13 cellular contexts compared by ENCODE assay signal in the genomic region with DNA sequence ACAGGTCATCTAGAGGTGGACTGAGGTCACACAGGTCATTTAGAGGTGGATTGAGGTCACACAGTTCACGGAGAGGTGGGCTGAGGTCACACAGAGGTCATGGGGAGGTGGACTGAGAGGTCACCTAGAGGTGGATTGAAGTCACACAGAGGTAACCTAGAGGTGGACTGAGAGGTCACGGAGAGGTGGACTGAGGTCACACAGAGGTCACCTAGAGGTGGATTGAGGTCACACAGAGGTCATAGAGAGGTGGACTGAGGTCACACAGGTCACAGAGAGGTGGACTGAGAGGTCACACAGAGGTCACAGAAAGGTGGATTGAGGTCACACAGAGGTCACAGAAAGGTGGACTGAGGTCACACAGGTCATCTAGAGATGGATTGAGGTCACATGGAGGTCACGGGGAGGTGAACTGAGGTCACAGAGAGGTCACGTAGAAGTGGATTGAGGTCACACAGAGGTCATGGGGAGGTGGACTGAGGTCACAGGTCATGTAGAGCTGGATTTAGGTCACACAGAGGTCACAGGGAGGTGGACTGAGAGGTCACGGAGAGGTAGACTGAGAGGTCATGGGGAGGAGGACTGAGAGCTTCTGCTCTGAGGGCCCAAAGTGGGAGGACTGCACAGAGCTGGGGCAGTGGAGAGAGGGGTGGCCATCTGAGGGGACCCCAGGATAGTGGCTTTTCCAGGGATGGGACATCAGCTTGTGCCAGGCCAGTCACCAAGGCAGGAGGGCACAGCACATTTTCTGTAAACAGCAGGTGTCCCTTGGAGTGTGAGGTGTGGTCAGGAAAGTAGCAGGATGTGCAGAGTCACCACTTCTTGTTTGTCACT. TPM values are rescaled to one million over a fixed set of nuclear protein-coding genes. Genes with fewer than 3 reads are reported as not detected.
DNase-seq lines count a peak whose midpoint lies in the region; ATAC-seq and TF ChIP-seq lines count a peak whose summit lies in the region.
"Had no signal": no experiment of that assay in that cellular context is flagged by ENCODE, and none has a peak within 500 bp of the region (broad histone marks: within the 10 kb centered on the region; RNA-seq: fewer than 3 reads in every experiment).

No MANE protein-coding gene starts in this region.

- H3K9me2 ChIP-seq in PC-9 (ENCODE audit: insufficient read depth): no peaks in the 10 kb centered on the region

- H4K20me1 ChIP-seq in PC-9 (ENCODE audit: insufficient read depth): peaks cover 4% of the 10 kb centered on the region; the same call in 1 of the 2 replicates

- peaks cover 36% of the 10 kb centered on the region for H3K36me3 Mint-ChIP-seq in activated naive CD4-positive, alpha-beta T cell treated with anti-CD3 and anti-CD28 coated beads, Interleukin-2, amount 10 ng/mL, durations not matched to agents 7 days and 5 days
- H3K36me3 Mint-ChIP-seq in activated naive CD4-positive, alpha-beta T cell treated with anti-CD3 and anti-CD28 coated beads, Interleukin-2, amount 50 U/mL, for 72 hours: peaks cover 21 to 41% of the 10 kb centered on the region in 2 donors
- peaks cover 51% of the 10 kb centered on the region for H3K36me3 Mint-ChIP-seq in WTC11

- no peak overlapping the region for H3K4me3 ChIP-seq in PC-9
- H3K4me3 ChIP-seq: hepatocyte, upper lobe of left lung had no signal

- H3K27me3 ChIP-seq in PC-9 (ENCODE audit: insufficient read depth, low read depth): no peaks in the 10 kb centered on the region
- H3K27me3 ChIP-seq: hepatocyte, upper lobe of left lung had no signal

- peaks cover 6% of the 10 kb centered on the region for H3K4me1 Mint-ChIP-seq in activated naive CD4-positive, alpha-beta T cell treated with anti-CD3 and anti-CD28 coated beads, Interleukin-2, amount 10 ng/mL, durations not matched to agents 7 days and 5 days
- H3K4me1 Mint-ChIP-seq in WTC11: no peaks in the 10 kb centered on the region

- H3K79me2 ChIP-seq in PC-9 (ENCODE audit: low read depth): no peaks in the 10 kb centered on the region

- H3K4me1 ChIP-seq in PC-9 (replicated peaks; ENCODE audit: insufficient read depth): peaks cover under 1% of the 10 kb centered on the region; the same call in 1 of the 2 replicates
- H3K4me1 ChIP-seq: upper lobe of left lung had no signal

- H3K36me3 ChIP-seq in PC-9 (ENCODE audit: low read depth): peaks cover 10% of the 10 kb centered on the region

- peak; percentile 24 for DNase-seq in activated naive CD4-positive, alpha-beta T cell treated with anti-CD3 and anti-CD28 coated beads, Interleukin-2, amount 10 ng/mL, durations not matched to agents 7 days and 5 days
- no peak for DNase-seq in activated naive CD4-positive, alpha-beta T cell treated with anti-CD3 and anti-CD28 coated beads, Interleukin-2, amount 50 U/mL, for 72 hours (ENCODE audit: low spot score in 2 of 2)
- DNase-seq in WTC11 (ENCODE audit: low spot score) (no peak), erythroblast (lab: John Stamatoyannopoulos, UW) (peak; percentile 54 to 69), LoVo (ENCODE audit: low spot score) (no peak), PC-9 (no peak), G401 (ENCODE audit: low spot score) (no peak)
- DNase-seq: NCI-H1092 treated with DMSO at 0.1 percent for 48 hours, NCI-H510A treated with DMSO at 0.1 percent for 48 hours, upper lobe of left lung had no signal

- BruUV-seq in PC-9 (replicated peaks; lab: Mats Ljungman, UMichigan): no TSS peak

- CTCF ChIA-PET in activated naive CD4-positive, alpha-beta T cell treated with anti-CD3 and anti-CD28 coated beads, Interleukin-2, amount 10 ng/mL, durations not matched to agents 7 days and 5 days (lab: Charles Lee): interaction anchor here (1.1 kb wide), 1 partner anchor 54 kb away, joined by 3 read pairs; no protein-coding TSS in a partner anchor
- CTCF ChIA-PET in WTC11 (lab: Charles Lee): no interaction called here
- CTCF ChIA-PET in PC-9 (lab: Charles Lee): no interaction called here

- no peaks in the 10 kb centered on the region for H3K9me3 ChIP-seq in PC-9 (ENCODE audit: insufficient read depth, low read depth)
- H3K9me3 ChIP-seq: upper lobe of left lung had no signal

- no peak for TF ChIP-seq POLR2A in erythroblast (IDR thresholded peaks at IDR 0.05; ENCODE audit: low read length)

- H3K27ac ChIP-seq in PC-9: no peak overlapping the region
- H3K27ac ChIP-seq: hepatocyte, upper lobe of left lung had no signal

- POLR2A ChIA-PET in WTC11 (lab: Charles Lee) (no interaction called here), PC-9 (lab: Charles Lee; ENCODE audit: unreplicated experiment) (no interaction called here)

- H2AFZ ChIP-seq in PC-9: no peak overlapping the region
- H2AFZ ChIP-seq: hepatocyte had no signal

- H3K9me3 Mint-ChIP-seq in activated naive CD4-positive, alpha-beta T cell treated with anti-CD3 and anti-CD28 coated beads, Interleukin-2, amount 10 ng/mL, durations not matched to agents 7 days and 5 days: no peaks in the 10 kb centered on the region
- no peaks in the 10 kb centered on the region for H3K9me3 Mint-ChIP-seq in activated naive CD4-positive, alpha-beta T cell treated with anti-CD3 and anti-CD28 coated beads, Interleukin-2, amount 50 U/mL, for 72 hours
- H3K9me3 Mint-ChIP-seq in WTC11: no peaks in the 10 kb centered on the region; the same call in 1 of the 2 replicates

- intact Hi-C loops in PC-9 (cut with micrococcal nuclease; ENCODE audit: unreplicated experiment): no loop called here

- H3K27ac Mint-ChIP-seq in activated naive CD4-positive, alpha-beta T cell treated with anti-CD3 and anti-CD28 coated beads, Interleukin-2, amount 10 ng/mL, durations not matched to agents 7 days and 5 days: peak overlapping the region; percentile 2
- peak overlapping the region in 1 of 2 donors; percentile 72 for H3K27ac Mint-ChIP-seq in activated naive CD4-positive, alpha-beta T cell treated with anti-CD3 and anti-CD28 coated beads, Interleukin-2, amount 50 U/mL, for 72 hours
- peak overlapping the region; percentile 42; the same call in 1 of the 2 replicates for H3K27ac Mint-ChIP-seq in WTC11

- H3K4me3 Mint-ChIP-seq in activated naive CD4-positive, alpha-beta T cell treated with anti-CD3 and anti-CD28 coated beads, Interleukin-2, amount 10 ng/mL, durations not matched to agents 7 days and 5 days: no peak overlapping the region
- no peak overlapping the region for H3K4me3 Mint-ChIP-seq in WTC11

- in situ Hi-C loops in G401 (cut with HindIII; ENCODE audit: low sequenced_read_pairs): no loop called here

- no peaks in the 10 kb centered on the region for H3K27me3 Mint-ChIP-seq in activated naive CD4-positive, alpha-beta T cell treated with anti-CD3 and anti-CD28 coated beads, Interleukin-2, amount 10 ng/mL, durations not matched to agents 7 days and 5 days
- no peaks in the 10 kb centered on the region for H3K27me3 Mint-ChIP-seq in WTC11 (ENCODE audit: low read depth)

- TF ChIP-seq CTCF in WTC11 (IDR thresholded peaks at IDR 0.05) (no peak), PC-9 (conservative IDR thresholded peaks at IDR 0.05) (no peak)

- H3F3A ChIP-seq in PC-9 (ENCODE audit: insufficient read depth, low read depth): peaks cover 24% of the 10 kb centered on the region

- no peak for ATAC-seq in activated naive CD4-positive, alpha-beta T cell treated with anti-CD3 and anti-CD28 coated beads, Interleukin-2, amount 50 U/mL, for 72 hours
- no peak for ATAC-seq in WTC11
- no peak for ATAC-seq in GM21528 (IDR thresholded peaks at IDR 0.05; ENCODE audit: low FRiP score, unreplicated experiment)
- ATAC-seq: left lobe of liver had no signal

- no peak overlapping the region for H3K4me2 ChIP-seq in PC-9
- H3K4me2 ChIP-seq: hepatocyte had no signal

TF ChIP-seq in WTC11, 78 proteins besides CTCF, POLR2A, EP300 and RAD21 (continues in another document):
- no peak for TF ChIP-seq PRRX2 (CRISPR knock-in tag; IDR thresholded peaks at IDR 0.05)
- TF ChIP-seq, protein P1, sequence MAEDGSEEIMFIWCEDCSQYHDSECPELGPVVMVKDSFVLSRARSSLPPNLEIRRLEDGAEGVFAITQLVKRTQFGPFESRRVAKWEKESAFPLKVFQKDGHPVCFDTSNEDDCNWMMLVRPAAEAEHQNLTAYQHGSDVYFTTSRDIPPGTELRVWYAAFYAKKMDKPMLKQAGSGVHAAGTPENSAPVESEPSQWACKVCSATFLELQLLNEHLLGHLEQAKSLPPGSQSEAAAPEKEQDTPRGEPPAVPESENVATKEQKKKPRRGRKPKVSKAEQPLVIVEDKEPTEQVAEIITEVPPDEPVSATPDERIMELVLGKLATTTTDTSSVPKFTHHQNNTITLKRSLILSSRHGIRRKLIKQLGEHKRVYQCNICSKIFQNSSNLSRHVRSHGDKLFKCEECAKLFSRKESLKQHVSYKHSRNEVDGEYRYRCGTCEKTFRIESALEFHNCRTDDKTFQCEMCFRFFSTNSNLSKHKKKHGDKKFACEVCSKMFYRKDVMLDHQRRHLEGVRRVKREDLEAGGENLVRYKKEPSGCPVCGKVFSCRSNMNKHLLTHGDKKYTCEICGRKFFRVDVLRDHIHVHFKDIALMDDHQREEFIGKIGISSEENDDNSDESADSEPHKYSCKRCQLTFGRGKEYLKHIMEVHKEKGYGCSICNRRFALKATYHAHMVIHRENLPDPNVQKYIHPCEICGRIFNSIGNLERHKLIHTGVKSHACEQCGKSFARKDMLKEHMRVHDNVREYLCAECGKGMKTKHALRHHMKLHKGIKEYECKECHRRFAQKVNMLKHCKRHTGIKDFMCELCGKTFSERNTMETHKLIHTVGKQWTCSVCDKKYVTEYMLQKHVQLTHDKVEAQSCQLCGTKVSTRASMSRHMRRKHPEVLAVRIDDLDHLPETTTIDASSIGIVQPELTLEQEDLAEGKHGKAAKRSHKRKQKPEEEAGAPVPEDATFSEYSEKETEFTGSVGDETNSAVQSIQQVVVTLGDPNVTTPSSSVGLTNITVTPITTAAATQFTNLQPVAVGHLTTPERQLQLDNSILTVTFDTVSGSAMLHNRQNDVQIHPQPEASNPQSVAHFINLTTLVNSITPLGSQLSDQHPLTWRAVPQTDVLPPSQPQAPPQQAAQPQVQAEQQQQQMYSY (CRISPR knock-in tag; IDR thresholded peaks at IDR 0.05): no peak

RNA-seq across cellular contexts. Expression of gene JPT2, which starts 26.4 kb away (rescaled TPM):
- total RNA-seq in activated naive CD4-positive, alpha-beta T cell treated with anti-CD3 and anti-CD28 coated beads, Interleukin-2, amount 50 U/mL, for 72 hours: 10 to 100 TPM; 66.5 to 74.8 TPM
- total RNA-seq in WTC11 (2021) (150 to 169 TPM (median 157 TPM) in 3 replicates), PC-9 (2021) (199 and 244 TPM in 2 replicates)
- 154 and 199 TPM in 2 replicates for total RNA-seq in G401 (2014; rRNA removed; shearing (Covaris generic))

RNA-seq across cellular contexts. Expression of gene CRAMP1, which starts 39.6 kb away (rescaled TPM):
- 10 to 100 TPM; 16.5 to 19.5 TPM for total RNA-seq in activated naive CD4-positive, alpha-beta T cell treated with anti-CD3 and anti-CD28 coated beads, Interleukin-2, amount 50 U/mL, for 72 hours
- total RNA-seq in WTC11 (2021) (24.0 to 27.4 TPM (median 25.9 TPM) in 3 replicates), PC-9 (2021) (19.3 and 22.7 TPM in 2 replicates)
- 4.5 and 7.6 TPM in 2 replicates for total RNA-seq in G401 (2014; rRNA removed; shearing (Covaris generic))

RNA-seq across cellular contexts. Expression of gene IFT140, which starts 39.9 kb away (rescaled TPM):
- total RNA-seq in activated naive CD4-positive, alpha-beta T cell treated with anti-CD3 and anti-CD28 coated beads, Interleukin-2, amount 50 U/mL, for 72 hours: 10 to 100 TPM; 16.0 to 17.1 TPM
- 27.0 to 31.0 TPM (median 28.9 TPM) in 3 replicates for total RNA-seq in WTC11 (2021)
- total RNA-seq in PC-9 (2021): 43.8 and 47.6 TPM in 2 replicates
- 30.5 and 37.3 TPM in 2 replicates for total RNA-seq in G401 (2014; rRNA removed; shearing (Covaris generic))

RNA-seq across cellular contexts. Expression of gene MAPK8IP3, which starts 54.3 kb away (rescaled TPM):
- 10 to 100 TPM; 76.1 to 83.6 TPM for total RNA-seq in activated naive CD4-positive, alpha-beta T cell treated with anti-CD3 and anti-CD28 coated beads, Interleukin-2, amount 50 U/mL, for 72 hours
- total RNA-seq in WTC11 (2021): 59.7 to 72.3 TPM (median 63.2 TPM) in 3 replicates
- 119 and 125 TPM in 2 replicates for total RNA-seq in PC-9 (2021)
- 20.6 and 27.7 TPM in 2 replicates for total RNA-seq in G401 (2014; rRNA removed; shearing (Covaris generic))

Comparison
In these comparisons a context has a peak if more than half of its experiments do, and no peak if none do; other contexts are left out.
1. DNase-seq: peak in activated naive CD4-positive, alpha-beta T cell treated with anti-CD3 and anti-CD28 coated beads, Interleukin-2, amount 10 ng/mL, durations not matched to agents 7 days and 5 days (single experiment) and erythroblast (2 of 2); none in activated naive CD4-positive, alpha-beta T cell treated with anti-CD3 and anti-CD28 coated beads, Interleukin-2, amount 50 U/mL, for 72 hours (0 of 2), WTC11 (single experiment), LoVo (single experiment), PC-9 (0 of 2) and G401 (single experiment).